8 cellular contexts compared by ENCODE assay signal in genomic region chr18:59139291-59139614, GRCh38. TPM values are rescaled to one million over a fixed set of nuclear protein-coding genes. Genes with fewer than 3 reads are reported as not detected.
A peak's percentile ranks its signal among the peaks of the same experiment; 100 is the strongest.
DNase-seq lines count a peak whose midpoint lies in the region; ATAC-seq, FAIRE-seq and TF ChIP-seq lines count a peak whose summit lies in the region.

No MANE protein-coding gene starts in this region.

- peak overlapping the region; percentile 69 for H3K4me3 ChIP-seq in bronchial epithelial cell (ENCODE audit: low read depth, low read length)

- no peaks in the 10 kb centered on the region for H3K36me3 ChIP-seq in bronchial epithelial cell (ENCODE audit: control insufficient read depth, insufficient read depth, low read length)

- H3K27ac ChIP-seq in 22Rv1: peak overlapping the region; percentile 78
- peak overlapping the region; percentile 85 for H3K27ac ChIP-seq in VCaP

- no peaks in the 10 kb centered on the region for H3K27me3 ChIP-seq in bronchial epithelial cell (ENCODE audit: control insufficient read depth, insufficient read depth, low read length)

- DNase-seq in NCI-H2171 (lab: John Stamatoyannopoulos, UW) (peak; percentile 90), bronchial epithelial cell (ENCODE audit: low read depth) (no peak)
- peak; percentile 88 to 95 (median 89) for DNase-seq in stimulated activated CD4-positive, alpha-beta T cell treated with anti-CD3 and anti-CD28 coated beads, Interleukin-12 subunit alpha, Interleukin-12 subunit beta, amount 100 ng/mL, for 48 hours (ENCODE audit: low read depth in 2 of 3, low spot score in 1 of 3)

- FAIRE-seq in bronchial epithelial cell (lab: Jason Lieb, UNC) (peak; percentile 90), islet of Langerhans (lab: Jason Lieb, UNC) (peak; percentile 86)

- peak; percentile 35 for ATAC-seq in GM18520 (IDR thresholded peaks at IDR 0.05; ENCODE audit: unreplicated experiment)
- peak; percentile 69 for ATAC-seq in HG03066 (IDR thresholded peaks at IDR 0.05; ENCODE audit: low read depth, unreplicated experiment)

- TF ChIP-seq CTCF in 22Rv1 (IDR thresholded peaks at IDR 0.05) (no peak), VCaP (conservative IDR thresholded peaks at IDR 0.05) (no peak), bronchial epithelial cell (IDR thresholded peaks at IDR 0.05; ENCODE audit: insufficient read depth, low read length, severe bottlenecking) (no peak)

RNA-seq across cellular contexts. Expression of gene SEC11C, which starts 0.4 kb away (rescaled TPM):
- total RNA-seq in bronchial epithelial cell: 48.7 and 61.8 TPM in 2 replicates
